1 cellular context compared by ENCODE assay signal in the genomic region with DNA sequence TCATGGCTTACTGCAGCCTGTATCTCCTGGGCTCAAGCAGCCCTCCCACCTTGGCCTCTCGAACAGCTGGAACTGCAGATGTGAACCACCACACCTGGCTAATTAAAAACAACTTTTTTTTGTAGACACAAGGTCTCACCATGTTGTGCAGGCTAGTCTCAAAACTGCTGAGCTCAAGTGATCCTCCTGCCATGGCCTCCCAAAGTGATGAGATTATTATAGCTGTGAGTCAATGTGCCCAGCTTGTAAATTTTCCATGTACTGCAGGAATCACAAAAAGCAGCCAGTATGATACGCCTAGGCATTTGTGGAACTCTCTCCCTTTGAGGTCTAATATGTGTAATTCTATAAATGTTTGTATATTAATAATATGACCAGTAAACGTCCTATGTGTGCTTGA.
TF ChIP-seq lines count a peak whose summit lies in the region.

No MANE protein-coding gene starts in this region.

TF ChIP-seq in IMR-90, 13 proteins besides CTCF, POLR2A, EP300 and RAD21:
- TF ChIP-seq, protein P1, sequence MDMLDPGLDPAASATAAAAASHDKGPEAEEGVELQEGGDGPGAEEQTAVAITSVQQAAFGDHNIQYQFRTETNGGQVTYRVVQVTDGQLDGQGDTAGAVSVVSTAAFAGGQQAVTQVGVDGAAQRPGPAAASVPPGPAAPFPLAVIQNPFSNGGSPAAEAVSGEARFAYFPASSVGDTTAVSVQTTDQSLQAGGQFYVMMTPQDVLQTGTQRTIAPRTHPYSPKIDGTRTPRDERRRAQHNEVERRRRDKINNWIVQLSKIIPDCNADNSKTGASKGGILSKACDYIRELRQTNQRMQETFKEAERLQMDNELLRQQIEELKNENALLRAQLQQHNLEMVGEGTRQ (IDR thresholded peaks at IDR 0.05; ENCODE audit: low read depth, low read length) = no peak
- TF ChIP-seq FOS (IDR thresholded peaks at IDR 0.05; ENCODE audit: low read depth, low read length) (no peak), SMC3 (IDR thresholded peaks at IDR 0.05; ENCODE audit: low read depth, low read length) (no peak), CHD1 (IDR thresholded peaks at IDR 0.05; ENCODE audit: low read depth, low read length) (no peak), MXI1 (IDR thresholded peaks at IDR 0.05; ENCODE audit: borderline replicate concordance, low read depth, low read length) (no peak), MAFK (IDR thresholded peaks at IDR 0.05; ENCODE audit: low read depth, low read length) (no peak), RFX5 (IDR thresholded peaks at IDR 0.05; ENCODE audit: low read depth, low read length) (no peak), CEBPB (IDR thresholded peaks at IDR 0.05; ENCODE audit: low read depth, low read length) (no peak), BHLHE40 (IDR thresholded peaks at IDR 0.05; ENCODE audit: low read depth, low read length) (no peak), NFE2L2 (IDR thresholded peaks at IDR 0.05; ENCODE audit: low read depth, low read length) (no peak), MAZ (IDR thresholded peaks at IDR 0.05; ENCODE audit: borderline replicate concordance, low read depth, low read length) (no peak), RCOR1 (IDR thresholded peaks at IDR 0.05; ENCODE audit: insufficient replicate concordance, low read length) (no peak)
- TF ChIP-seq, protein P2, sequence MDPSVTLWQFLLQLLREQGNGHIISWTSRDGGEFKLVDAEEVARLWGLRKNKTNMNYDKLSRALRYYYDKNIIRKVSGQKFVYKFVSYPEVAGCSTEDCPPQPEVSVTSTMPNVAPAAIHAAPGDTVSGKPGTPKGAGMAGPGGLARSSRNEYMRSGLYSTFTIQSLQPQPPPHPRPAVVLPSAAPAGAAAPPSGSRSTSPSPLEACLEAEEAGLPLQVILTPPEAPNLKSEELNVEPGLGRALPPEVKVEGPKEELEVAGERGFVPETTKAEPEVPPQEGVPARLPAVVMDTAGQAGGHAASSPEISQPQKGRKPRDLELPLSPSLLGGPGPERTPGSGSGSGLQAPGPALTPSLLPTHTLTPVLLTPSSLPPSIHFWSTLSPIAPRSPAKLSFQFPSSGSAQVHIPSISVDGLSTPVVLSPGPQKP (IDR thresholded peaks at IDR 0.05; ENCODE audit: borderline replicate concordance, low read depth, low read length) = no peak
TF ChIP-seq in IMR-90: peak in this region for 0.
